2 cellular contexts compared by ENCODE assay signal in the genomic region with DNA sequence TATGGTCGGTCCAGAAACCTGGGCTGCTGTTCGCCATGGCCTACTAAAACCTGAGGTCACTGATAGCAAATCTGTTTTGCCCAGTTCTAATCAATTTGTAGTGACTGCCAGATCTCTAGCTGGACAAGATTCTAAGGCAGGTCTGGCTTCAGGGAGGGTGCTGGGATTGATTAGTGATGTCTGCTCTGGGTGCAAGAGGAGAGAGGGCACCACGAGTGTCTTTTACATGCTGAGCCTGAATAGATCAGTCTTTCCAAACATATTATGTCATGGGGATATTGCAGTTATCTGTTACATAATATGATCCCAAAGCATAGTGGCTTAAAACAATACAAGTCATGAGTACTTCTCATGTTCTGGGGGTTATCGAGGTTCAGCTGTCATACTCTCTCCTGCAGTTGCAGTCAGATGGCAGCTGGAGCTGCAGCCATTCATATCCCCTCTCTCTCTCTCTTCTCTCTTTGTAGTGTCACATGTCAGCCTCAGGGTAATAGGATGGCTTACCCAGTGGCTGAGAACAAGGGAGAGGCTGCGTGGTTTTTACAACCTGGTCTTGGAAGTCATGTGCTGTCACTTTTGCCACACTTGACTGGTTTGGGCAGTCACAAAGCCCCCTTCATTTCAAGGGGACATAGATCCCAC.
TF ChIP-seq lines count a peak whose summit lies in the region.

No MANE protein-coding gene starts in this region.

TF ChIP-seq in K562, 482 proteins besides CTCF, POLR2A, EP300 and RAD21 (continues in another document):
- TF ChIP-seq NCOR1 (IDR thresholded peaks at IDR 0.05) (no peak), ZBTB17 (CRISPR knock-in tag; IDR thresholded peaks at IDR 0.05) (peak; percentile 97), CCAR2 (IDR thresholded peaks at IDR 0.05; ENCODE audit: low read depth, low read length) (no peak), KDM5B (IDR thresholded peaks at IDR 0.05; ENCODE audit: insufficient replicate concordance, low read depth, low read length) (no peak), ZNF239 (CRISPR knock-in tag; IDR thresholded peaks at IDR 0.05) (no peak), SAFB (IDR thresholded peaks at IDR 0.05; ENCODE audit: borderline replicate concordance, low read depth, low read length) (no peak), MED1 (CRISPR knock-in tag; IDR thresholded peaks at IDR 0.05; ENCODE audit: borderline replicate concordance) (no peak), ZNF23 (CRISPR knock-in tag; IDR thresholded peaks at IDR 0.05) (peak; percentile 93), ZZZ3 (IDR thresholded peaks at IDR 0.05) (no peak), ETV1 (tag; conservative IDR thresholded peaks at IDR 0.05; ENCODE audit: low read depth) (no peak), STAG1 (CRISPR knock-in tag; IDR thresholded peaks at IDR 0.05; ENCODE audit: borderline replicate concordance) (no peak), HLTF (IDR thresholded peaks at IDR 0.05) (no peak), ZFP36 (IDR thresholded peaks at IDR 0.05; ENCODE audit: low read depth, low read length, partially characterized antibody) (no peak), COPS2 (conservative IDR thresholded peaks at IDR 0.05) (no peak), ZFX (CRISPR knock-in tag; IDR thresholded peaks at IDR 0.05) (no peak), BACH1 (tag; IDR thresholded peaks at IDR 0.05) (no peak), PHF21A (IDR thresholded peaks at IDR 0.05; ENCODE audit: borderline replicate concordance, low read depth) (no peak)
- TF ChIP-seq, protein P1, sequence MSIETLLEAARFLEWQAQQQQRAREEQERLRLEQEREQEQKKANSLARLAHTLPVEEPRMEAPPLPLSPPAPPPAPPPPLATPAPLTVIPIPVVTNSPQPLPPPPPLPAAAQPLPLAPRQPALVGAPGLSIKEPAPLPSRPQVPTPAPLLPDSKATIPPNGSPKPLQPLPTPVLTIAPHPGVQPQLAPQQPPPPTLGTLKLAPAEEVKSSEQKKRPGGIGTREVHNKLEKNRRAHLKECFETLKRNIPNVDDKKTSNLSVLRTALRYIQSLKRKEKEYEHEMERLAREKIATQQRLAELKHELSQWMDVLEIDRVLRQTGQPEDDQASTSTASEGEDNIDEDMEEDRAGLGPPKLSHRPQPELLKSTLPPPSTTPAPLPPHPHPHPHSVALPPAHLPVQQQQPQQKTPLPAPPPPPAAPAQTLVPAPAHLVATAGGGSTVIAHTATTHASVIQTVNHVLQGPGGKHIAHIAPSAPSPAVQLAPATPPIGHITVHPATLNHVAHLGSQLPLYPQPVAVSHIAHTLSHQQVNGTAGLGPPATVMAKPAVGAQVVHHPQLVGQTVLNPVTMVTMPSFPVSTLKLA (conservative IDR thresholded peaks at IDR 0.05), result no peak
- TF ChIP-seq, protein P2, sequence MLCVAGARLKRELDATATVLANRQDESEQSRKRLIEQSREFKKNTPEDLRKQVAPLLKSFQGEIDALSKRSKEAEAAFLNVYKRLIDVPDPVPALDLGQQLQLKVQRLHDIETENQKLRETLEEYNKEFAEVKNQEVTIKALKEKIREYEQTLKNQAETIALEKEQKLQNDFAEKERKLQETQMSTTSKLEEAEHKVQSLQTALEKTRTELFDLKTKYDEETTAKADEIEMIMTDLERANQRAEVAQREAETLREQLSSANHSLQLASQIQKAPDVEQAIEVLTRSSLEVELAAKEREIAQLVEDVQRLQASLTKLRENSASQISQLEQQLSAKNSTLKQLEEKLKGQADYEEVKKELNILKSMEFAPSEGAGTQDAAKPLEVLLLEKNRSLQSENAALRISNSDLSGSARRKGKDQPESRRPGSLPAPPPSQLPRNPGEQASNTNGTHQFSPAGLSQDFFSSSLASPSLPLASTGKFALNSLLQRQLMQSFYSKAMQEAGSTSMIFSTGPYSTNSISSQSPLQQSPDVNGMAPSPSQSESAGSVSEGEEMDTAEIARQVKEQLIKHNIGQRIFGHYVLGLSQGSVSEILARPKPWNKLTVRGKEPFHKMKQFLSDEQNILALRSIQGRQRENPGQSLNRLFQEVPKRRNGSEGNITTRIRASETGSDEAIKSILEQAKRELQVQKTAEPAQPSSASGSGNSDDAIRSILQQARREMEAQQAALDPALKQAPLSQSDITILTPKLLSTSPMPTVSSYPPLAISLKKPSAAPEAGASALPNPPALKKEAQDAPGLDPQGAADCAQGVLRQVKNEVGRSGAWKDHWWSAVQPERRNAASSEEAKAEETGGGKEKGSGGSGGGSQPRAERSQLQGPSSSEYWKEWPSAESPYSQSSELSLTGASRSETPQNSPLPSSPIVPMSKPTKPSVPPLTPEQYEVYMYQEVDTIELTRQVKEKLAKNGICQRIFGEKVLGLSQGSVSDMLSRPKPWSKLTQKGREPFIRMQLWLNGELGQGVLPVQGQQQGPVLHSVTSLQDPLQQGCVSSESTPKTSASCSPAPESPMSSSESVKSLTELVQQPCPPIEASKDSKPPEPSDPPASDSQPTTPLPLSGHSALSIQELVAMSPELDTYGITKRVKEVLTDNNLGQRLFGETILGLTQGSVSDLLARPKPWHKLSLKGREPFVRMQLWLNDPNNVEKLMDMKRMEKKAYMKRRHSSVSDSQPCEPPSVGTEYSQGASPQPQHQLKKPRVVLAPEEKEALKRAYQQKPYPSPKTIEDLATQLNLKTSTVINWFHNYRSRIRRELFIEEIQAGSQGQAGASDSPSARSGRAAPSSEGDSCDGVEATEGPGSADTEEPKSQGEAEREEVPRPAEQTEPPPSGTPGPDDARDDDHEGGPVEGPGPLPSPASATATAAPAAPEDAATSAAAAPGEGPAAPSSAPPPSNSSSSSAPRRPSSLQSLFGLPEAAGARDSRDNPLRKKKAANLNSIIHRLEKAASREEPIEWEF (CRISPR knock-in tag; IDR thresholded peaks at IDR 0.05), result no peak
- TF ChIP-seq, protein P3, sequence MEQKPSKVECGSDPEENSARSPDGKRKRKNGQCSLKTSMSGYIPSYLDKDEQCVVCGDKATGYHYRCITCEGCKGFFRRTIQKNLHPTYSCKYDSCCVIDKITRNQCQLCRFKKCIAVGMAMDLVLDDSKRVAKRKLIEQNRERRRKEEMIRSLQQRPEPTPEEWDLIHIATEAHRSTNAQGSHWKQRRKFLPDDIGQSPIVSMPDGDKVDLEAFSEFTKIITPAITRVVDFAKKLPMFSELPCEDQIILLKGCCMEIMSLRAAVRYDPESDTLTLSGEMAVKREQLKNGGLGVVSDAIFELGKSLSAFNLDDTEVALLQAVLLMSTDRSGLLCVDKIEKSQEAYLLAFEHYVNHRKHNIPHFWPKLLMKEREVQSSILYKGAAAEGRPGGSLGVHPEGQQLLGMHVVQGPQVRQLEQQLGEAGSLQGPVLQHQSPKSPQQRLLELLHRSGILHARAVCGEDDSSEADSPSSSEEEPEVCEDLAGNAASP (IDR thresholded peaks at IDR 0.05), result no peak
- TF ChIP-seq, protein P4, sequence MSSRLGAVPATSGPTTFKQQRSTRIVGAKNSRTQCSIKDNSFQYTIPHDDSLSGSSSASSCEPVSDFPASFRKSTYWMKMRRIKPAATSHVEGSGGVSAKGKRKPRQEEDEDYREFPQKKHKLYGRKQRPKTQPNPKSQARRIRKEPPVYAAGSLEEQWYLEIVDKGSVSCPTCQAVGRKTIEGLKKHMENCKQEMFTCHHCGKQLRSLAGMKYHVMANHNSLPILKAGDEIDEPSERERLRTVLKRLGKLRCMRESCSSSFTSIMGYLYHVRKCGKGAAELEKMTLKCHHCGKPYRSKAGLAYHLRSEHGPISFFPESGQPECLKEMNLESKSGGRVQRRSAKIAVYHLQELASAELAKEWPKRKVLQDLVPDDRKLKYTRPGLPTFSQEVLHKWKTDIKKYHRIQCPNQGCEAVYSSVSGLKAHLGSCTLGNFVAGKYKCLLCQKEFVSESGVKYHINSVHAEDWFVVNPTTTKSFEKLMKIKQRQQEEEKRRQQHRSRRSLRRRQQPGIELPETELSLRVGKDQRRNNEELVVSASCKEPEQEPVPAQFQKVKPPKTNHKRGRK (tag; IDR thresholded peaks at IDR 0.05), result no peak

TF ChIP-seq in liver, 16 proteins besides CTCF, POLR2A, EP300 and RAD21:
- TF ChIP-seq RXRA (IDR thresholded peaks at IDR 0.05) (peak; percentile 24 to 69), NR2F2 (IDR thresholded peaks at IDR 0.05) (no peak), HNF4A (conservative IDR thresholded peaks at IDR 0.05) (peak in 1 of 2 donors; percentile 29)
